ENCODE assay signal across 20 cellular contexts in genomic region chr4:76955187-76955586, GRCh38. TPM values are rescaled to one million over a fixed set of nuclear protein-coding genes. Genes with fewer than 3 reads are reported as not detected.
A peak's percentile ranks its signal among the peaks of the same experiment; 100 is the strongest.
DNase-seq lines count a peak whose midpoint lies in the region; ATAC-seq and TF ChIP-seq lines count a peak whose summit lies in the region.
"Had no signal": no experiment of that assay in that cellular context is flagged by ENCODE, and none has a peak within 500 bp of the region (broad histone marks: within the 10 kb centered on the region; RNA-seq: fewer than 3 reads in every experiment).

No MANE protein-coding gene starts in this region.

- no peak overlapping the region for H3K27ac ChIP-seq in trophoblast cell (ENCODE audit: low read depth, low read length)
- H3K27ac ChIP-seq in neural progenitor cell, result no peak overlapping the region
- no peak overlapping the region for H3K27ac ChIP-seq in caudate nucleus (ENCODE audit: low read depth, low read length)
- H3K27ac ChIP-seq in foreskin keratinocyte, result no peak overlapping the region
- H3K27ac ChIP-seq: body of pancreas had no signal

- no peak overlapping the region for H2BK5ac ChIP-seq in trophoblast cell (ENCODE audit: low read depth, low read length, poor library complexity)

- peaks cover 76% of the 10 kb centered on the region for H4K20me1 ChIP-seq in neural progenitor cell (ENCODE audit: low read depth)

- H3K27me3 ChIP-seq in trophoblast cell (ENCODE audit: insufficient read depth, low read length) (no peaks in the 10 kb centered on the region), neural progenitor cell (no peaks in the 10 kb centered on the region), foreskin keratinocyte (no peaks in the 10 kb centered on the region)
- H3K27me3 ChIP-seq: body of pancreas had no signal

- H3K4me3 ChIP-seq in fibroblast of pulmonary artery (replicated peaks; ENCODE audit: low read depth, low read length), result no peak overlapping the region
- no peak overlapping the region for H3K4me3 ChIP-seq in trophoblast cell (ENCODE audit: low read depth, low read length)
- no peak overlapping the region for H3K4me3 ChIP-seq in neural progenitor cell
- H3K4me3 ChIP-seq: body of pancreas had no signal

- H3K4me3 Mint-ChIP-seq in neural progenitor cell, result no peak overlapping the region
- H3K4me3 Mint-ChIP-seq: activated naive CD4-positive, alpha-beta T cell treated with anti-CD3 and anti-CD28 coated beads, Interleukin-2, amount 50 U/mL, for 24 hours; CD8-positive, alpha-beta T cell; neural crest cell; stimulated activated effector memory CD8-positive, alpha-beta T cell treated with anti-CD3 and anti-CD28 coated beads, Interleukin-12 subunit alpha, Interleukin-12 subunit beta, amount 100 ng/mL, for 72 hours had no signal

- no peak overlapping the region for H3K18ac ChIP-seq in trophoblast cell (ENCODE audit: low read length)

- H3K4me1 Mint-ChIP-seq in neural progenitor cell, result peaks cover 31% of the 10 kb centered on the region

- TF ChIP-seq CTCF in fibroblast of pulmonary artery (IDR thresholded peaks at IDR 0.05; ENCODE audit: low read length, missing control alignments) (no peak), neural progenitor cell (IDR thresholded peaks at IDR 0.05) (no peak), foreskin keratinocyte (conservative IDR thresholded peaks at IDR 0.05) (no peak)

- H3K9ac ChIP-seq in trophoblast cell (ENCODE audit: low read length), result no peak overlapping the region
- H3K9ac ChIP-seq in neural progenitor cell, result no peak overlapping the region

- no peak overlapping the region for H2AFZ ChIP-seq in trophoblast cell (ENCODE audit: insufficient read depth, low read length, poor library complexity)
- no peak overlapping the region for H2AFZ ChIP-seq in neural progenitor cell (replicated peaks)

- H3K4me1 ChIP-seq in trophoblast cell (ENCODE audit: control insufficient read depth in 1 of 2, insufficient read depth in 2 of 2, low read length in 2 of 2), result no peaks in the 10 kb centered on the region
- peaks cover 21% of the 10 kb centered on the region for H3K4me1 ChIP-seq in neural progenitor cell
- peaks cover 6% of the 10 kb centered on the region for H3K4me1 ChIP-seq in foreskin keratinocyte

- H4K12ac ChIP-seq in trophoblast cell (ENCODE audit: low read depth, low read length), result no peak overlapping the region

- H3K79me1 ChIP-seq in trophoblast cell (ENCODE audit: low read length), result peaks cover 9% of the 10 kb centered on the region

- H3K9me3 Mint-ChIP-seq in neural progenitor cell, result no peaks in the 10 kb centered on the region
- H3K9me3 Mint-ChIP-seq: activated naive CD4-positive, alpha-beta T cell treated with anti-CD3 and anti-CD28 coated beads, Interleukin-2, amount 50 U/mL, for 24 hours; CD8-positive, alpha-beta T cell; neural crest cell; stimulated activated effector memory CD8-positive, alpha-beta T cell treated with anti-CD3 and anti-CD28 coated beads, Interleukin-12 subunit alpha, Interleukin-12 subunit beta, amount 100 ng/mL, for 72 hours had no signal

- H3K36me3 Mint-ChIP-seq in neural progenitor cell, result peaks cover 35% of the 10 kb centered on the region

- H3K4me2 ChIP-seq in trophoblast cell (ENCODE audit: low read length) (no peak overlapping the region), neural progenitor cell (no peak overlapping the region)

- H2BK12ac ChIP-seq in trophoblast cell (ENCODE audit: low read length), result no peak overlapping the region

- no peak for ATAC-seq in foreskin keratinocyte
- ATAC-seq: body of pancreas; CD8-positive, alpha-beta T cell; SK-N-SH treated with all-trans-retinoic acid at 6 μM for 48 hours; stimulated activated effector memory CD8-positive, alpha-beta T cell treated with anti-CD3 and anti-CD28 coated beads, Interleukin-12 subunit alpha, Interleukin-12 subunit beta, amount 100 ng/mL, for 72 hours had no signal

- no peak overlapping the region for H2AK5ac ChIP-seq in trophoblast cell (ENCODE audit: low read length)

- H3K23ac ChIP-seq in trophoblast cell (ENCODE audit: low read length), result no peak overlapping the region

- H3K27me3 Mint-ChIP-seq in neural progenitor cell (ENCODE audit: insufficient read depth, low read depth), result peaks cover 5% of the 10 kb centered on the region

- H3K14ac ChIP-seq in trophoblast cell (ENCODE audit: low read length), result no peak overlapping the region

- no peak overlapping the region for H3K27ac Mint-ChIP-seq in neural progenitor cell
- H3K27ac Mint-ChIP-seq: activated naive CD4-positive, alpha-beta T cell treated with anti-CD3 and anti-CD28 coated beads, Interleukin-2, amount 50 U/mL, for 24 hours; CD8-positive, alpha-beta T cell; stimulated activated effector memory CD8-positive, alpha-beta T cell treated with anti-CD3 and anti-CD28 coated beads, Interleukin-12 subunit alpha, Interleukin-12 subunit beta, amount 100 ng/mL, for 72 hours had no signal

- peaks cover 13% of the 10 kb centered on the region for H3F3A ChIP-seq in neural progenitor cell (ENCODE audit: low read depth)

- H3K79me2 ChIP-seq in trophoblast cell (ENCODE audit: control insufficient read depth, insufficient read depth, low read length, poor library complexity) (peaks cover 12% of the 10 kb centered on the region), neural progenitor cell (ENCODE audit: low read depth) (peaks cover 100% of the 10 kb centered on the region)

- no peak overlapping the region for H2BK120ac ChIP-seq in trophoblast cell (ENCODE audit: insufficient read depth, low read length, poor library complexity)

- peak overlapping the region; percentile 60 for H3K4ac ChIP-seq in trophoblast cell (ENCODE audit: low read depth, low read length)

- DNase-seq in GM03348 (ENCODE audit: low spot score) (peak; percentile 33), astrocyte of the hippocampus (ENCODE audit: low read depth, low spot score) (peak; percentile 52), fibroblast of pulmonary artery (ENCODE audit: low read depth) (peak; percentile 94), trophoblast cell (no peak), neural progenitor cell (ENCODE audit: low spot score) (no peak), mucosa of gallbladder (ENCODE audit: low spot score) (no peak), caudate nucleus (lab: John Stamatoyannopoulos, UW) (no peak), foreskin keratinocyte (no peak)
- DNase-seq: activated CD4-positive, alpha-beta T cell treated with anti-CD3 and anti-CD28 coated beads for 1 hour; CD8-positive, alpha-beta T cell; foreskin melanocyte; KBM-7; NCI-H1048; NCI-H2029 treated with DMSO at 0.1 percent for 48 hours had no signal

- WGBS in trophoblast cell (ENCODE audit: extremely low coverage, insufficient coverage, insufficient read length), result no CpG with 5 or more reads among the region's 1 CpG

- H4K91ac ChIP-seq in trophoblast cell (ENCODE audit: low read depth, low read length), result no peak overlapping the region

- H3K36me3 ChIP-seq in trophoblast cell (ENCODE audit: control insufficient read depth in 1 of 2, insufficient read depth in 2 of 2, low read length in 2 of 2) (peaks cover 4 to 5% of the 10 kb centered on the region in 2 experiments), neural progenitor cell (no peaks in the 10 kb centered on the region)

- no peak overlapping the region for H4K8ac ChIP-seq in trophoblast cell (ENCODE audit: low read depth, low read length)

- H3K9me3 ChIP-seq in trophoblast cell (ENCODE audit: insufficient read depth, low read depth, low read length) (no peaks in the 10 kb centered on the region), neural progenitor cell (ENCODE audit: low read depth) (no peaks in the 10 kb centered on the region)
- H3K9me3 ChIP-seq: body of pancreas had no signal

RNA-seq across cellular contexts. Expression of gene SEPTIN11, which starts 5.6 kb away (rescaled TPM):
- polyA plus RNA-seq in trophoblast cell (2013), result 151 and 154 TPM in 2 replicates
- 124 and 183 TPM in 2 replicates for total RNA-seq in neural progenitor cell (ENCODE audit: low replicate concordance)
- total RNA-seq in mucosa of gallbladder, result 64.0 TPM
- 67.5 and 75.3 TPM in 2 replicates for total RNA-seq in foreskin keratinocyte
- 19.1 and 25.2 TPM in 2 replicates for polyA plus RNA-seq in foreskin keratinocyte

RNA-seq across cellular contexts. Expression of gene SOWAHB, which starts 57.2 kb away (rescaled TPM):
- 2.1 and 2.2 TPM in 2 replicates for polyA plus RNA-seq in trophoblast cell (2013)
- total RNA-seq in neural progenitor cell (ENCODE audit: low replicate concordance) (0.06 and 0.11 TPM in 2 replicates), mucosa of gallbladder (11.7 TPM), foreskin keratinocyte (0.03 and 0.07 TPM in 2 replicates)
- not detected in 2 replicates for polyA plus RNA-seq in foreskin keratinocyte
- total RNA-seq: CD8-positive, alpha-beta T cell; NCI-H460; neural crest cell had no signal

Comparison
In these comparisons a context has a peak if more than half of its experiments do, and no peak if none do; other contexts are left out.
1. DNase-seq: peak in GM03348 (single experiment), astrocyte of the hippocampus (single experiment) and fibroblast of pulmonary artery (single experiment); none in trophoblast cell (0 of 2), neural progenitor cell (single experiment), mucosa of gallbladder (single experiment), caudate nucleus (0 of 61) and foreskin keratinocyte (0 of 2).
2. RNA of gene SOWAHB, which starts 57.2 kb away (total RNA-seq): 11.7 TPM in mucosa of gallbladder (single experiment); 0.06 to 0.11 TPM in neural progenitor cell and 0.03 to 0.07 TPM in foreskin keratinocyte; every median in the first group is over 10 times any median in the second.